In the genomic region with DNA sequence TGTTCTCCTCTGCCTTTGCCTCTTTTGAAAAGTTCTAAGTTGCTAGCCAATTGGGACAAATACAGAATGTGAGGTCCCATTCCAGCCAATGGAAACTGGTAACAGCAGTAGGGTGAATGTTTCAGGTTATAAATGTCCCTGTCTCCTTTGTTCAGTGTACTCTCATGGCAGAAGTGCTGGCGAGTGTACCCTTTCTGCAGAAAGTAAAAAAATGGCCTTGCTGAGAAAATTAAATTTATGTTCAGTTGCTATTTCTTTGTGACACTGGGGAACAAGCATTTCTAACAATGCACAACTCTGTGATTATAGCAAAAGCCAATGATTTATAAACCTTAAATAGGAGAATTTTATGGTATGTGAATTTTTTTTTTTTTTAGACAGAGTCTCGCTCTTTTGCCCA, we compare ENCODE assay signal across 5 cellular contexts.
TF ChIP-seq lines count a peak whose summit lies in the region.

No MANE protein-coding gene starts in this region.

TF ChIP-seq in HCT116, 20 proteins besides CTCF, POLR2A, EP300 and RAD21:
- TF ChIP-seq CBX3 (IDR thresholded peaks at IDR 0.05; ENCODE audit: low read depth): peak; percentile 57; the same call in 1 of the 2 replicates

TF ChIP-seq in HEK293, 187 proteins besides CTCF, POLR2A, EP300 and RAD21:
- peak; percentile 75 for TF ChIP-seq SETDB1 (IDR thresholded peaks at IDR 0.05; ENCODE audit: insufficient read length, low read length)

TF ChIP-seq in GM12878, 131 proteins besides CTCF, POLR2A, EP300 and RAD21:
- TF ChIP-seq CBX5 (IDR thresholded peaks at IDR 0.05; ENCODE audit: low read depth): peak; percentile 96
TF ChIP-seq in GM12878: peak in this region for 1; not testable (repeated sequence) for 130.

TF ChIP-seq in K562, 482 proteins besides CTCF, POLR2A, EP300 and RAD21:
- TF ChIP-seq ZNF561 (CRISPR knock-in tag; conservative IDR thresholded peaks at IDR 0.05): peak; percentile 79
- TF ChIP-seq TRIM24 (IDR thresholded peaks at IDR 0.05): peak in 1 of 2 experiments; percentile 25; a peak in 1 of 4 replicates
- TF ChIP-seq CBX5 (IDR thresholded peaks at IDR 0.05; ENCODE audit: borderline replicate concordance, low read depth): peak; percentile 94
- TF ChIP-seq, protein P1, sequence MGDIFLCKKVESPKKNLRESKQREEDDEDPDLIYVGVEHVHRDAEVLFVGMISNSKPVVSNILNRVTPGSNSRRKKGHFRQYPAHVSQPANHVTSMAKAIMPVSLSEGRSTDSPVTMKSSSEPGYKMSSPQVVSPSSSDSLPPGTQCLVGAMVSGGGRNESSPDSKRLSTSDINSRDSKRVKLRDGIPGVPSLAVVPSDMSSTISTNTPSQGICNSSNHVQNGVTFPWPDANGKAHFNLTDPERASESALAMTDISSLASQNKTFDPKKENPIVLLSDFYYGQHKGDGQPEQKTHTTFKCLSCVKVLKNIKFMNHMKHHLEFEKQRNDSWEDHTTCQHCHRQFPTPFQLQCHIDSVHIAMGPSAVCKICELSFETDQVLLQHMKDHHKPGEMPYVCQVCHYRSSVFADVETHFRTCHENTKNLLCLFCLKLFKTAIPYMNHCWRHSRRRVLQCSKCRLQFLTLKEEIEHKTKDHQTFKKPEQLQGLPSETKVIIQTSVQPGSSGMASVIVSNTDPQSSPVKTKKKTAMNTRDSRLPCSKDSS (IDR thresholded peaks at IDR 0.05; ENCODE audit: low read depth, partially characterized antibody): peak; percentile 96
- TF ChIP-seq XRCC3 (IDR thresholded peaks at IDR 0.05): peak; percentile 77; the same call in 1 of the 2 replicates
- TF ChIP-seq CBX1 (IDR thresholded peaks at IDR 0.05; ENCODE audit: low read depth): 0 out of 2 replicates have a peak, but pooled peaks have one; percentile 73
- TF ChIP-seq CBX3 (IDR thresholded peaks at IDR 0.05; ENCODE audit: borderline replicate concordance in 1 of 2, low read length in 2 of 2): peak in 1 of 2 experiments; percentile 99; a peak in 2 of 3 replicates
- TF ChIP-seq TRIM28 (IDR thresholded peaks at IDR 0.05): peak; percentile 96
TF ChIP-seq in K562: peak in this region for 8; not testable (repeated sequence) for 474.

TF ChIP-seq in HepG2, 621 proteins besides CTCF, POLR2A, EP300 and RAD21:
- peak; percentile 91; the same call in 1 of the 2 replicates for TF ChIP-seq ZNF562 (CRISPR knock-in tag; IDR thresholded peaks at IDR 0.05; ENCODE audit: borderline replicate concordance)
